ENCODE assay signal across 10 cellular contexts in genomic region chr3:141998674-141999290, GRCh38.
DNase-seq lines count a peak whose midpoint lies in the region; ATAC-seq and TF ChIP-seq lines count a peak whose summit lies in the region.
"Had no signal": no experiment of that assay in that cellular context is flagged by ENCODE, and none has a peak within 500 bp of the region (broad histone marks: within the 10 kb centered on the region; RNA-seq: fewer than 3 reads in every experiment).

No MANE protein-coding gene starts in this region.

- TF ChIP-seq POLR2A in gastroesophageal sphincter (IDR thresholded peaks at IDR 0.05), result no peak

- no peak for ATAC-seq in gastroesophageal sphincter
- no peak for ATAC-seq in GM18502 (IDR thresholded peaks at IDR 0.05; ENCODE audit: poor library complexity, unreplicated experiment)
- ATAC-seq in HG02798 (IDR thresholded peaks at IDR 0.05; ENCODE audit: poor library complexity, unreplicated experiment), result no peak

- H3K27ac ChIP-seq in HEK293 (ENCODE audit: extremely low read depth, low read depth, low read length), result no peak overlapping the region
- H3K27ac ChIP-seq in RWPE1, result peak overlapping the region; percentile 39; the same call in 1 of the 2 replicates
- no peak overlapping the region for H3K27ac ChIP-seq in gastroesophageal sphincter

- POLR2A ChIA-PET in HEK293 (lab: Yijun Ruan, JAX), result no interaction called here
- POLR2A ChIA-PET in RWPE1 (lab: Yijun Ruan, JAX; ENCODE audit: low non-redundant PET), result no interaction called here

- DNase-seq in AG08396 (ENCODE audit: low spot score) (peak; percentile 17), RWPE1 (ENCODE audit: low spot score) (peak; percentile 26), NCI-H187 treated with DMSO at 0.1 percent for 48 hours (lab: John Stamatoyannopoulos, UW) (no peak)
- DNase-seq in stimulated activated CD4-positive, alpha-beta T cell treated with anti-CD3 and anti-CD28 coated beads, Interleukin-2, amount 100 ng/mL, for 48 hours, result no peak
- DNase-seq: activated CD4-positive, alpha-beta T cell treated with anti-CD3 and anti-CD28 coated beads for 48 hours; glutamatergic neuron had no signal

- no peak for TF ChIP-seq CTCF in HEK293 (tag by site-specific recombination; IDR thresholded peaks at IDR 0.05)
- peak; percentile 67 for TF ChIP-seq CTCF in RWPE1 (conservative IDR thresholded peaks at IDR 0.05; ENCODE audit: low read depth)
- peak; percentile 15 to 50 (median 31) for TF ChIP-seq CTCF in gastroesophageal sphincter (IDR thresholded peaks at IDR 0.05)

- WGBS in gastroesophageal sphincter (ENCODE audit: low coverage in 1 of 2), 2 donors, result 56% methylated on average over 4 of the region's 4 CpGs

- no peaks in the 10 kb centered on the region for H3K27me3 ChIP-seq in gastroesophageal sphincter

- H3K4me3 ChIP-seq in HEK293 (ENCODE audit: low read depth, low read length), result no peak overlapping the region
- no peak overlapping the region for H3K4me3 ChIP-seq in gastroesophageal sphincter

- CTCF ChIA-PET in HEK293 (lab: Yijun Ruan, JAX), result no interaction called here
- CTCF ChIA-PET in RWPE1 (lab: Yijun Ruan, JAX), result interaction anchor here (0.7 kb wide), 1 partner anchor 71 kb away, joined by 3 read pairs; no protein-coding TSS in a partner anchor

- TF ChIP-seq EP300 in gastroesophageal sphincter (IDR thresholded peaks at IDR 0.05), result no peak

- H3K4me1 ChIP-seq in HEK293 (ENCODE audit: control insufficient read depth, insufficient read depth, low read length) (no peaks in the 10 kb centered on the region), gastroesophageal sphincter (peaks cover 0 to 31% (median 3%) of the 10 kb centered on the region in 3 donors)

- H3K36me3 ChIP-seq in HEK293 (ENCODE audit: control insufficient read depth in 2 of 2, insufficient read depth in 1 of 2, low read length in 2 of 2), result no peaks in the 10 kb centered on the region
- H3K36me3 ChIP-seq in gastroesophageal sphincter, result peaks cover 0 to 3% of the 10 kb centered on the region in 2 donors

- H3K9me3 ChIP-seq in HEK293 (ENCODE audit: control insufficient read depth, insufficient read depth, low read depth, low read length) (no peaks in the 10 kb centered on the region), gastroesophageal sphincter (no peaks in the 10 kb centered on the region)

TF ChIP-seq in HEK293, 187 proteins besides CTCF, POLR2A, EP300 and RAD21:
- TF ChIP-seq ZNF654 (tag by site-specific recombination; IDR thresholded peaks at IDR 0.05; ENCODE audit: low read depth) (peak; percentile 48), ZNF391 (tag by site-specific recombination; IDR thresholded peaks at IDR 0.05; ENCODE audit: borderline replicate concordance, low read depth) (no peak)

Comparison
In these comparisons a context has a peak if more than half of its experiments do, and no peak if none do; other contexts are left out.
1. DNase-seq: peak in AG08396 (single experiment) and RWPE1 (single experiment); none in NCI-H187 treated with DMSO at 0.1 percent for 48 hours (single experiment) and stimulated activated CD4-positive, alpha-beta T cell treated with anti-CD3 and anti-CD28 coated beads, Interleukin-2, amount 100 ng/mL, for 48 hours (0 of 2).